ENCODE assay signal across 8 cellular contexts in the genomic region with DNA sequence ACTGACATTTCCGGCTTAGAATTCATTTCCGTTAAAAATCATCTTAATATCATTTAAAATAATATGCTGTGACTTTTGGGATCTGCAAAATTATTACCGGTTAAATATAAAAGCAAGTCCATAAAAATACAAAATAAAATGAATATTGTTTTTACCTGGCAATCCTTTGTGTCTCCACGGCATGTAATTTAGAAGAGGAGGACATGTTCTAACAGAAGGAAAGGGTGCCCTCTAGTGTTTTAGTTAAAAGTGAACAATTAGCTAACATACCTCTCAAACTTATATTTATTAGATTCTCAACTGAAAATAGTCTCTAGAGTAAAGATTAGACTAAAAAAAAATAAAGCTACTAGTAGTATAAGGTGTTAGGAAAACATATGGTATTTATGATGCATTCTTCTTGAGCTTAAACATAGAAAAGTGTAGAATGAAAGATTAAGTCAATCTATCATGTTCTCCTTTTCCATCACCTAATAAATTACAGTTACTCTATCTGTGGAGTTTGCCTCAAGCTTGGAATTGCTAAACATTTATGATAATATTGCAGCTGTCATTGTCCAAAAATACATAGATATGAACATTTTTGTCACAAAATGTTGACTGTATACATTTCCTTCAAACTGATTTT.
DNase-seq lines count a peak whose midpoint lies in the region; ATAC-seq and TF ChIP-seq lines count a peak whose summit lies in the region.

No MANE protein-coding gene starts in this region.

- POLR2A ChIA-PET in MCF 10A (lab: Yijun Ruan, JAX), result interaction anchor here (0.7 to 2.0 kb wide), 3 partner anchors 675 to 1338 kb away, joined by 3 to 13 read pairs (median 3); a partner anchor contains a TSS

- H3K4me3 Mint-ChIP-seq in MCF 10A (ENCODE audit: unreplicated experiment), result no peak overlapping the region

- H3K9me3 Mint-ChIP-seq in MCF 10A (ENCODE audit: unreplicated experiment), result no peaks in the 10 kb centered on the region

- CTCF ChIA-PET in MCF 10A (lab: Yijun Ruan, JAX), result interaction anchor here (0.5 to 4.1 kb wide), 26 partner anchors 9 to 1594 kb away, joined by 3 to 55 read pairs (median 4); a partner anchor contains a TSS

- no peaks in the 10 kb centered on the region for H3K27me3 Mint-ChIP-seq in MCF 10A (ENCODE audit: insufficient read depth, unreplicated experiment)

- DNase-seq in NCI-H2196 treated with DMSO at 0.1 percent for 48 hours (lab: John Stamatoyannopoulos, UW; ENCODE audit: unreplicated experiment) (peak; percentile 12), MCF 10A (ENCODE audit: unreplicated experiment) (peak; percentile 61), kidney tubule cell (ENCODE audit: low spot score) (peak; percentile 52), nucleus accumbens (lab: John Stamatoyannopoulos, UW) (no peak)

- BruUV-seq in MCF 10A (replicated peaks; lab: Mats Ljungman, UMichigan), result no TSS peak

- ATAC-seq in HG02981 (IDR thresholded peaks at IDR 0.05; ENCODE audit: unreplicated experiment) (peak; percentile 71), HG02678 (IDR thresholded peaks at IDR 0.05; ENCODE audit: unreplicated experiment) (no peak), GM18907 (IDR thresholded peaks at IDR 0.05; ENCODE audit: unreplicated experiment) (no peak)

- peak; percentile 47; the same call in 2 of the 3 replicates for TF ChIP-seq CTCF in GM12872 (IDR thresholded peaks at IDR 0.05; ENCODE audit: insufficient read depth, low read depth, low read length)
- TF ChIP-seq CTCF in MCF 10A (IDR thresholded peaks at IDR 0.05; ENCODE audit: unreplicated experiment), result peak; percentile 39

- intact Hi-C loops in MCF 10A (cut with micrococcal nuclease), result loop anchor here (1.0 to 5.0 kb wide), 7 partner anchors 39 to 1595 kb away; no protein-coding TSS in a partner anchor

- H3K4me1 Mint-ChIP-seq in MCF 10A (ENCODE audit: insufficient read depth, unreplicated experiment), result no peaks in the 10 kb centered on the region

- H3K36me3 Mint-ChIP-seq in MCF 10A (ENCODE audit: insufficient read depth, unreplicated experiment), result no peaks in the 10 kb centered on the region

- H3K27ac Mint-ChIP-seq in MCF 10A (ENCODE audit: low read depth, unreplicated experiment), result no peak overlapping the region

Comparison
In these comparisons a context has a peak if more than half of its experiments do, and no peak if none do; other contexts are left out.
1. DNase-seq: peak in NCI-H2196 treated with DMSO at 0.1 percent for 48 hours (single experiment), MCF 10A (single experiment) and kidney tubule cell (single experiment); none in nucleus accumbens (0 of 56).